Comparison of ENCODE assay signal across 30 cellular contexts in genomic region chr16:35552763-35553162, GRCh38.
DNase-seq lines count a peak whose midpoint lies in the region; ATAC-seq and TF ChIP-seq lines count a peak whose summit lies in the region.
"Had no signal": no experiment of that assay in that cellular context is flagged by ENCODE, and none has a peak within 500 bp of the region (broad histone marks: within the 10 kb centered on the region; RNA-seq: fewer than 3 reads in every experiment).

No MANE protein-coding gene starts in this region.

- no peaks in the 10 kb centered on the region for H3K9me3 ChIP-seq in SK-N-SH
- H3K9me3 ChIP-seq: BE2C, HAP-1, SJSA1 had no signal

- peak overlapping the region; percentile 61 for H3K9ac ChIP-seq in SK-N-SH
- H3K9ac ChIP-seq: KMS-11 had no signal

- no peaks in the 10 kb centered on the region for H3K27me3 ChIP-seq in SK-N-SH (ENCODE audit: insufficient read depth)
- H3K27me3 ChIP-seq: BE2C, SJSA1 had no signal

- H3K79me2 ChIP-seq in SK-N-SH (ENCODE audit: insufficient read depth) = no peaks in the 10 kb centered on the region

- peak overlapping the region; percentile 66 to 82 for H3K27ac ChIP-seq in SK-N-SH (ENCODE audit: low read depth in 2 of 2, low read length in 1 of 2)
- H3K27ac ChIP-seq: 22Rv1, KMS-11, SJSA1 had no signal

- peak; percentile 13 for ATAC-seq in stimulated activated effector memory CD8-positive, alpha-beta T cell treated with anti-CD3 and anti-CD28 coated beads, Interleukin-12 subunit alpha, Interleukin-12 subunit beta, amount 100 ng/mL, for 72 hours
- ATAC-seq: GM12878, GM23338, PC-3 had no signal

- no peak for TF ChIP-seq RAD21 in SK-N-SH (IDR thresholded peaks at IDR 0.05; ENCODE audit: low read length)

- H3K4me2 ChIP-seq in SK-N-SH = peak overlapping the region; percentile 71
- H3K4me2 ChIP-seq: GM23338, KMS-11 had no signal

- no peak for TF ChIP-seq EP300 in SK-N-SH (IDR thresholded peaks at IDR 0.05; ENCODE audit: borderline replicate concordance in 1 of 2, low read depth in 1 of 2, low read length in 1 of 2)

- peak overlapping the region; percentile 65 to 75 for H3K4me3 ChIP-seq in SK-N-SH (ENCODE audit: low read depth in 2 of 2, low read length in 1 of 2)
- H3K4me3 ChIP-seq: GM12878, GM23338, HAP-1, SJSA1 had no signal

- H3K27ac Mint-ChIP-seq in stimulated activated effector memory CD8-positive, alpha-beta T cell treated with anti-CD3 and anti-CD28 coated beads, Interleukin-12 subunit alpha, Interleukin-12 subunit beta, amount 100 ng/mL, for 72 hours = no peak overlapping the region
- no peak overlapping the region for H3K27ac Mint-ChIP-seq in Calu3 (ENCODE audit: unreplicated experiment)
- H3K27ac Mint-ChIP-seq: CD14-positive monocyte; CD8-positive, alpha-beta memory T cell; GM23338; HFFc6 had no signal

- no peak overlapping the region for H3K4me3 Mint-ChIP-seq in stimulated activated effector memory CD8-positive, alpha-beta T cell treated with anti-CD3 and anti-CD28 coated beads, Interleukin-12 subunit alpha, Interleukin-12 subunit beta, amount 100 ng/mL, for 72 hours
- H3K4me3 Mint-ChIP-seq in Calu3 (ENCODE audit: low read depth, unreplicated experiment) = no peak overlapping the region
- H3K4me3 Mint-ChIP-seq: CD14-positive monocyte; CD8-positive, alpha-beta memory T cell; GM23338; HFFc6 had no signal

- WGBS in SK-N-SH (ENCODE audit: low lambda C conversion rate) = 16% methylated on average over 16 of the region's 31 CpGs

- no peaks in the 10 kb centered on the region for H3K9me2 ChIP-seq in SK-N-SH

- H3K9me3 Mint-ChIP-seq in stimulated activated effector memory CD8-positive, alpha-beta T cell treated with anti-CD3 and anti-CD28 coated beads, Interleukin-12 subunit alpha, Interleukin-12 subunit beta, amount 100 ng/mL, for 72 hours = peaks cover 23% of the 10 kb centered on the region
- peaks cover 13% of the 10 kb centered on the region for H3K9me3 Mint-ChIP-seq in Calu3 (ENCODE audit: low read depth, unreplicated experiment)

- BruUV-seq in Calu3 (replicated peaks; lab: Mats Ljungman, UMichigan) = no TSS peak

- peak; percentile 28 for TF ChIP-seq CTCF in SK-N-SH (IDR thresholded peaks at IDR 0.05)
- no peak for TF ChIP-seq CTCF in GM10266 (IDR thresholded peaks at IDR 0.05; ENCODE audit: control insufficient read depth, insufficient read depth, low read depth, missing control alignments)
- no peak for TF ChIP-seq CTCF in Calu3 (IDR thresholded peaks at IDR 0.05; ENCODE audit: unreplicated experiment)

- peak overlapping the region; percentile 98 for H2AFZ ChIP-seq in SK-N-SH (ENCODE audit: low read depth)
- H2AFZ ChIP-seq: GM23338 had no signal

- no peaks in the 10 kb centered on the region; a peak in 1 of 4 replicates for H3K4me1 ChIP-seq in SK-N-SH (ENCODE audit: control insufficient read depth in 1 of 2, insufficient read depth in 2 of 2, low read depth in 1 of 2, low read length in 1 of 2)
- H3K4me1 ChIP-seq: BE2C, HAP-1, SJSA1 had no signal

- no peaks in the 10 kb centered on the region for H3K27me3 Mint-ChIP-seq in Calu3 (ENCODE audit: unreplicated experiment)
- H3K27me3 Mint-ChIP-seq: CD8-positive, alpha-beta memory T cell had no signal

- DNase-seq in NCI-H2029 (lab: John Stamatoyannopoulos, UW) (peak; percentile 11), NCI-H2029 treated with DMSO at 0.1 percent for 48 hours (lab: John Stamatoyannopoulos, UW) (no peak), NCI-H2227 (lab: John Stamatoyannopoulos, UW; ENCODE audit: unreplicated experiment) (peak; percentile 68), SK-N-SH (peak; percentile 76), GM10266 (ENCODE audit: extremely low spot score) (no peak), Calu3 (no peak), AG20443 (ENCODE audit: low spot score) (no peak)
- DNase-seq in stimulated activated effector memory CD8-positive, alpha-beta T cell treated with anti-CD3 and anti-CD28 coated beads, Interleukin-12 subunit alpha, Interleukin-12 subunit beta, amount 100 ng/mL, for 72 hours (ENCODE audit: low spot score in 2 of 2) = no peak
- DNase-seq: BE2C; CD8-positive, alpha-beta memory T cell; DMS153; DND-41; HFFc6; IMR-90; NCI-H1048; NCI-H1417; NCI-H1694; NCI-H2171 treated with DMSO at 0.1 percent for 48 hours; NCI-H446; NCI-H69; NK-92 treated with Interleukin-12 subunit alpha and Interleukin-12 subunit beta, amount 100 ng/mL, for 24 hours; PC-3; T-helper 1 cell had no signal

- H3F3A ChIP-seq in SK-N-SH (replicated peaks; ENCODE audit: insufficient read depth) = peaks cover 26% of the 10 kb centered on the region

- no peaks in the 10 kb centered on the region for H3K4me1 Mint-ChIP-seq in stimulated activated effector memory CD8-positive, alpha-beta T cell treated with anti-CD3 and anti-CD28 coated beads, Interleukin-12 subunit alpha, Interleukin-12 subunit beta, amount 100 ng/mL, for 72 hours
- no peaks in the 10 kb centered on the region for H3K4me1 Mint-ChIP-seq in Calu3 (ENCODE audit: low read depth, unreplicated experiment)
- H3K4me1 Mint-ChIP-seq: CD14-positive monocyte, GM23338 had no signal

- intact Hi-C loops in Calu3 (cut with micrococcal nuclease; ENCODE audit: unreplicated experiment) = loop anchor here (10.0 kb wide), 1 partner anchor 58 kb away; no protein-coding TSS in a partner anchor

- no peaks in the 10 kb centered on the region for H3K36me3 Mint-ChIP-seq in stimulated activated effector memory CD8-positive, alpha-beta T cell treated with anti-CD3 and anti-CD28 coated beads, Interleukin-12 subunit alpha, Interleukin-12 subunit beta, amount 100 ng/mL, for 72 hours
- no peaks in the 10 kb centered on the region for H3K36me3 Mint-ChIP-seq in Calu3 (ENCODE audit: insufficient read depth, unreplicated experiment)
- H3K36me3 Mint-ChIP-seq: CD14-positive monocyte had no signal

- no peaks in the 10 kb centered on the region for H3K36me3 ChIP-seq in SK-N-SH (replicated peaks in 1 of 2; ENCODE audit: control insufficient read depth in 1 of 2, insufficient read depth in 2 of 2, low read length in 1 of 2)
- H3K36me3 ChIP-seq: BE2C, HAP-1, SJSA1 had no signal

- POLR2A ChIA-PET in SK-N-SH (lab: Yijun Ruan, JAX) = interaction anchor here (0.6 to 1.0 kb wide), 3 partner anchors 14 to 61 kb away, joined by 3 read pairs; no protein-coding TSS in a partner anchor

- CTCF ChIA-PET in SK-N-SH (lab: Yijun Ruan, JAX) (interaction anchor here (0.7 to 1.2 kb wide), 4 partner anchors 27 to 161 kb away, joined by 3 to 4 read pairs (median 3); no protein-coding TSS in a partner anchor), Calu3 (lab: Charles Lee) (no interaction called here)

- H4K20me1 ChIP-seq in SK-N-SH (ENCODE audit: insufficient read depth) = no peaks in the 10 kb centered on the region

TF ChIP-seq in SK-N-SH, 30 proteins besides CTCF, POLR2A, EP300 and RAD21:
- TF ChIP-seq NRF1 (IDR thresholded peaks at IDR 0.05; ENCODE audit: low read depth, low read length) (peak; percentile 71), ZBTB33 (IDR thresholded peaks at IDR 0.05; ENCODE audit: borderline replicate concordance, low read depth) (no peak), RXRA (IDR thresholded peaks at IDR 0.05; ENCODE audit: borderline replicate concordance, low read depth) (no peak), MEF2A (IDR thresholded peaks at IDR 0.05; ENCODE audit: borderline replicate concordance, low read depth) (no peak), TAF1 (IDR thresholded peaks at IDR 0.05; ENCODE audit: borderline replicate concordance, low read depth, low read length) (peak; percentile 58; the same call in 1 of the 2 replicates), SMC3 (IDR thresholded peaks at IDR 0.05; ENCODE audit: low read depth, low read length) (no peak), GABPA (IDR thresholded peaks at IDR 0.05; ENCODE audit: low read depth) (peak; percentile 21; the same call in 1 of the 2 replicates), MAX (IDR thresholded peaks at IDR 0.05; ENCODE audit: low read depth) (no peak), NFIC (IDR thresholded peaks at IDR 0.05; ENCODE audit: borderline replicate concordance) (no peak), RFX5 (IDR thresholded peaks at IDR 0.05; ENCODE audit: low read length) (peak; percentile 51; the same call in 1 of the 2 replicates), GATA2 (CRISPR knock-in tag; IDR thresholded peaks at IDR 0.05) (no peak)
TF ChIP-seq in SK-N-SH: peak in this region for 4.

Comparison
In these comparisons a context has a peak if more than half of its experiments do, and no peak if none do; other contexts are left out.
1. DNase-seq: peak in NCI-H2029 (single experiment), NCI-H2227 (single experiment) and SK-N-SH (single experiment); none in NCI-H2029 treated with DMSO at 0.1 percent for 48 hours (single experiment), stimulated activated effector memory CD8-positive, alpha-beta T cell treated with anti-CD3 and anti-CD28 coated beads, Interleukin-12 subunit alpha, Interleukin-12 subunit beta, amount 100 ng/mL, for 72 hours (0 of 2), GM10266 (single experiment), Calu3 (single experiment) and AG20443 (single experiment).